18 cellular contexts compared by ENCODE assay signal in genomic region chr2:120434487-120434886, GRCh38.
DNase-seq lines count a peak whose midpoint lies in the region; ATAC-seq and TF ChIP-seq lines count a peak whose summit lies in the region.
"Had no signal": no experiment of that assay in that cellular context is flagged by ENCODE, and none has a peak within 500 bp of the region (broad histone marks: within the 10 kb centered on the region; RNA-seq: fewer than 3 reads in every experiment).

No MANE protein-coding gene starts in this region.

- H3K27me3 Mint-ChIP-seq in chondrocyte (ENCODE audit: low read depth) (peaks cover 33% of the 10 kb centered on the region), type B pancreatic cell (peaks cover 21% of the 10 kb centered on the region)

- TF ChIP-seq CTCF in chondrocyte (IDR thresholded peaks at IDR 0.05) (no peak), foreskin fibroblast (IDR thresholded peaks at IDR 0.05; ENCODE audit: low read depth, low read length) (no peak), type B pancreatic cell (conservative IDR thresholded peaks at IDR 0.05) (no peak)

- H3K27ac Mint-ChIP-seq in chondrocyte (ENCODE audit: unreplicated experiment), result no peak overlapping the region
- H3K27ac Mint-ChIP-seq in type B pancreatic cell, result no peak overlapping the region
- H3K27ac Mint-ChIP-seq: activated CD8-positive, alpha-beta T cell treated with anti-CD3 and anti-CD28 coated beads for 36 hours; T-helper 1 cell treated with Interleukin-12 subunit alpha and Interleukin-12 subunit beta and Interleukin-4 antibody, amounts not matched to agents 30 μg/mL and 1 μg/mL, for 36 hours had no signal

- H3K36me3 Mint-ChIP-seq in chondrocyte (ENCODE audit: low read depth) (no peaks in the 10 kb centered on the region), type B pancreatic cell (no peaks in the 10 kb centered on the region)

- H3K4me3 ChIP-seq in foreskin fibroblast (ENCODE audit: low read depth in 1 of 2, low read length in 2 of 2), result no peak overlapping the region
- H3K4me3 ChIP-seq: BLaER1 treated with 17β-estradiol and CSF1 and Interleukin-3, amounts not matched to agents 10 nM and 100 nM; SJCRH30 had no signal

- H3K4me1 Mint-ChIP-seq in chondrocyte (ENCODE audit: low read depth) (no peaks in the 10 kb centered on the region), type B pancreatic cell (ENCODE audit: unreplicated experiment) (peaks cover 11% of the 10 kb centered on the region)

- no peak for ATAC-seq in HG03354 (IDR thresholded peaks at IDR 0.05; ENCODE audit: poor library complexity, severe bottlenecking, unreplicated experiment)
- ATAC-seq in GM19467 (IDR thresholded peaks at IDR 0.05; ENCODE audit: unreplicated experiment), result no peak
- ATAC-seq: activated CD8-positive, alpha-beta T cell treated with anti-CD3 and anti-CD28 coated beads for 36 hours; HCT116; left ventricle myocardium superior; PC-3 had no signal

- H3K9me3 Mint-ChIP-seq in chondrocyte (ENCODE audit: low read depth) (no peaks in the 10 kb centered on the region), type B pancreatic cell (no peaks in the 10 kb centered on the region)
- H3K9me3 Mint-ChIP-seq: activated CD8-positive, alpha-beta T cell treated with anti-CD3 and anti-CD28 coated beads for 36 hours; T-helper 1 cell treated with Interleukin-12 subunit alpha and Interleukin-12 subunit beta and Interleukin-4 antibody, amounts not matched to agents 30 μg/mL and 1 μg/mL, for 36 hours had no signal

- H3K4me3 Mint-ChIP-seq in chondrocyte (ENCODE audit: unreplicated experiment) (no peak overlapping the region), type B pancreatic cell (no peak overlapping the region)
- H3K4me3 Mint-ChIP-seq: activated CD8-positive, alpha-beta T cell treated with anti-CD3 and anti-CD28 coated beads for 36 hours; T-helper 1 cell treated with Interleukin-12 subunit alpha and Interleukin-12 subunit beta and Interleukin-4 antibody, amounts not matched to agents 30 μg/mL and 1 μg/mL, for 36 hours had no signal

- DNase-seq in GM04503 (ENCODE audit: low read depth), result peak; percentile 83
- DNase-seq in chondrocyte (ENCODE audit: low spot score), result peak; percentile 75
- peak; percentile 65 to 86 for DNase-seq in foreskin fibroblast
- peak; percentile 65 for DNase-seq in type B pancreatic cell (ENCODE audit: extremely low spot score, unreplicated experiment)
- DNase-seq in NCI-H2171 (lab: John Stamatoyannopoulos, UW), result no peak
- DNase-seq: activated CD8-positive, alpha-beta T cell treated with anti-CD3 and anti-CD28 coated beads for 36 hours; activated naive CD4-positive, alpha-beta T cell treated with anti-CD3 and anti-CD28 coated beads, Interleukin-2, amount 50 U/mL, for 16 hours; KBM-7; left ventricle myocardium superior; NCI-H1694 treated with DMSO at 0.1 percent for 48 hours; NCI-H226; PC-3; SJCRH30 had no signal
